ENCODE assay signal across 8 cellular contexts in genomic region chr15:38129531-38130199, GRCh38.
DNase-seq lines count a peak whose midpoint lies in the region; ATAC-seq and TF ChIP-seq lines count a peak whose summit lies in the region.

No MANE protein-coding gene starts in this region.

- peak overlapping the region; percentile 15 for H3K4me3 ChIP-seq in astrocyte of the cerebellum (ENCODE audit: low read depth, low read length)

- in situ Hi-C loops in astrocyte of the cerebellum (cut with HindIII; ENCODE audit: low sequenced_read_pairs) (no loop called here), GM13976 (cut with MboI; ENCODE audit: low sequenced_read_pairs, unreplicated experiment) (no loop called here)

- ATAC-seq in GM19455 (IDR thresholded peaks at IDR 0.05; ENCODE audit: unreplicated experiment): peak; percentile 68

- DNase-seq in C1 segment of cervical spinal cord (lab: John Stamatoyannopoulos, UW) (peak in 11 of 14 donors; percentile 28 to 84 (median 56)), HPDE6-E6E7 (ENCODE audit: extremely low spot score) (peak; percentile 32), astrocyte of the cerebellum (ENCODE audit: low read depth) (peak; percentile 97), hippocampal formation (lab: John Stamatoyannopoulos, UW) (peak; percentile 58 to 95), smooth muscle cell of the brain vasculature (ENCODE audit: low read depth, low spot score) (peak; percentile 77), NCI-H2171 (lab: John Stamatoyannopoulos, UW) (no peak), GM13976 (ENCODE audit: low spot score) (no peak)

- TF ChIP-seq CTCF in astrocyte of the cerebellum (IDR thresholded peaks at IDR 0.05; ENCODE audit: low read depth, low read length, missing control alignments) (no peak), GM13976 (IDR thresholded peaks at IDR 0.05; ENCODE audit: borderline replicate concordance, control extremely low read depth, extremely low read depth, insufficient read depth, missing control alignments) (no peak)

Comparison
In these comparisons a context has a peak if more than half of its experiments do, and no peak if none do; other contexts are left out.
1. DNase-seq: peak in C1 segment of cervical spinal cord (11 of 14), HPDE6-E6E7 (single experiment), astrocyte of the cerebellum (single experiment), hippocampal formation (2 of 2) and smooth muscle cell of the brain vasculature (single experiment); none in NCI-H2171 (single experiment) and GM13976 (single experiment).